ENCODE assay signal across 11 cellular contexts in the genomic region with DNA sequence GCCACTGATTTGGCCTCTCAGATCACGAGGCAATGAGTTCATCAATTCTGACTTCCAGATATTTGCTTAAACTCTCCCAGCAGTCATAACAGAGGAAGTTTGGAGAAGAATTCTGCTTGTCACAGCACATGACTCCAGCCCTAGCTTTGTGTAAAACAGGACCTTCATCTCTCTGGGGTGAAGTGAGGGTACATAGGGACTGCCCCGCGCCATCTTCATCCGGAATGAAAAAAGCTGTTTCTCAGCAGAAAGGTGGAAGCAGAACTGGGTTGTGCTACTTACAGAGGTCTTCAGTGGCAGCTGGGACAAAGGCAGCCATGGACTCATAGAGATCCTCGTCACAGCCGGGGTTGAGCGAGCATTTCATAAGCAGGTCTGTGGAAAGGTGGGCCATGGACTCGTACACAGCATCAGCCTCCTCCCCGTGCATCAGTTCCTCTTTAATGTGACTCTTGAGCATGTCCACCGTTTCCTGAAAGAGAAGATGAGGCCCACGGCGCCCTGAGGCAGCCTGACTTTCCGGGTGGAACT. TPM values are rescaled to one million over a fixed set of nuclear protein-coding genes. Genes with fewer than 3 reads are reported as not detected.
A peak's percentile ranks its signal among the peaks of the same experiment; 100 is the strongest.
DNase-seq lines count a peak whose midpoint lies in the region; ATAC-seq and TF ChIP-seq lines count a peak whose summit lies in the region.
"Had no signal": no experiment of that assay in that cellular context is flagged by ENCODE, and none has a peak within 500 bp of the region (broad histone marks: within the 10 kb centered on the region; RNA-seq: fewer than 3 reads in every experiment).

No MANE protein-coding gene starts in this region.

- no peak for TF ChIP-seq POLR2A in adrenal gland (IDR thresholded peaks at IDR 0.05)
- TF ChIP-seq POLR2A in suprapubic skin (IDR thresholded peaks at IDR 0.05): no peak

- ATAC-seq in GM21576 (IDR thresholded peaks at IDR 0.05; ENCODE audit: unreplicated experiment) (peak; percentile 43), memory B cell (ENCODE audit: low read depth) (peak; percentile 83), GM19467 (IDR thresholded peaks at IDR 0.05; ENCODE audit: unreplicated experiment) (no peak)
- no peak for ATAC-seq in activated T-helper 17 cell treated with anti-CD3 and anti-CD28 coated beads, Interleukin-2, amount 50 U/mL, for 72 hours (replicated peaks)

- no peaks in the 10 kb centered on the region for H3K9me3 ChIP-seq in BLaER1
- H3K9me3 ChIP-seq in adrenal gland (replicated peaks in 1 of 3): no peaks in the 10 kb centered on the region
- H3K9me3 ChIP-seq in suprapubic skin: no peaks in the 10 kb centered on the region

- peak overlapping the region; percentile 98 for H3K27ac Mint-ChIP-seq in memory B cell
- H3K27ac Mint-ChIP-seq in activated T-helper 17 cell treated with anti-CD3 and anti-CD28 coated beads, Interleukin-2, amount 50 U/mL, for 72 hours: no peak overlapping the region
- H3K27ac Mint-ChIP-seq: activated T-helper 2 cell treated with anti-CD3 and anti-CD28 coated beads, Interferon-gamma antibody, Interleukin-2, Interleukin-4, amounts not matched to agents 10 μg/mL and 5 μg/mL and 100 μg/mL, durations not matched to agents 14 hours and 24 hours and 36 hours had no signal

- DNase-seq in adrenal gland (peak in 5 of 7 donors; percentile 20 to 59 (median 48)), memory B cell (ENCODE audit: low spot score in 2 of 2) (peak; percentile 49 to 55), suprapubic skin (ENCODE audit: low spot score in 2 of 2) (no peak)
- DNase-seq in activated effector memory CD4-positive, alpha-beta T cell treated with anti-CD3 and anti-CD28 coated beads, Interleukin-2, amount 50 U/mL, for 16 hours: no peak
- DNase-seq: NCI-H187 treated with DMSO at 0.1 percent for 48 hours had no signal

- H3K4me3 Mint-ChIP-seq in memory B cell: peak overlapping the region; percentile 63
- no peak overlapping the region for H3K4me3 Mint-ChIP-seq in activated T-helper 17 cell treated with anti-CD3 and anti-CD28 coated beads, Interleukin-2, amount 50 U/mL, for 72 hours

- H3K27ac ChIP-seq in BLaER1 (peak overlapping the region; percentile 42), adrenal gland (peak overlapping the region in 2 of 5 donors; percentile 28 to 67), suprapubic skin (no peak overlapping the region)
- H3K27ac ChIP-seq: cardiac muscle cell had no signal

- peak overlapping the region; percentile 85 for H3K4me2 ChIP-seq in BLaER1

- 0 out of 2 replicates have a peak overlapping the region, but pooled peaks have one; percentile 17 for H3K9ac ChIP-seq in BLaER1

- H3K4me1 ChIP-seq in BLaER1: peaks cover 94% of the 10 kb centered on the region
- no peaks in the 10 kb centered on the region for H3K4me1 ChIP-seq in adrenal gland (replicated peaks in 1 of 2)
- H3K4me1 ChIP-seq in suprapubic skin: no peaks in the 10 kb centered on the region

- no peak for TF ChIP-seq EP300 in suprapubic skin (IDR thresholded peaks at IDR 0.05)

- no peaks in the 10 kb centered on the region for H3K9me3 Mint-ChIP-seq in memory B cell
- no peaks in the 10 kb centered on the region for H3K9me3 Mint-ChIP-seq in activated T-helper 17 cell treated with anti-CD3 and anti-CD28 coated beads, Interleukin-2, amount 50 U/mL, for 72 hours
- H3K9me3 Mint-ChIP-seq: activated T-helper 2 cell treated with anti-CD3 and anti-CD28 coated beads, Interferon-gamma antibody, Interleukin-2, Interleukin-4, amounts not matched to agents 10 μg/mL and 5 μg/mL and 100 μg/mL, durations not matched to agents 14 hours and 24 hours and 36 hours had no signal

- H3K36me3 ChIP-seq in BLaER1 (peaks cover 98% of the 10 kb centered on the region), adrenal gland (replicated peaks in 1 of 2) (no peaks in the 10 kb centered on the region), suprapubic skin (no peaks in the 10 kb centered on the region)
- H3K36me3 ChIP-seq: cardiac muscle cell had no signal

- peaks cover 96% of the 10 kb centered on the region for H4K20me1 ChIP-seq in BLaER1

- WGBS in adrenal gland, 4 donors: 77 to 84% (median 82%) methylated on average over 10 to 13 of the region's 13 CpGs
- WGBS in suprapubic skin: 71% methylated on average over 11 of the region's 13 CpGs

- intact Hi-C loops in adrenal gland (cut with DNase I): loop anchor here in 1 of 2 donors (10.0 kb wide), 1 partner anchor 180 kb away; no protein-coding TSS in a partner anchor

- H3K4me3 ChIP-seq in BLaER1: no peak overlapping the region
- no peak overlapping the region for H3K4me3 ChIP-seq in adrenal gland
- H3K4me3 ChIP-seq in suprapubic skin: no peak overlapping the region
- H3K4me3 ChIP-seq: cardiac muscle cell had no signal

- peaks cover 23% of the 10 kb centered on the region for H3K36me3 Mint-ChIP-seq in memory B cell
- peaks cover 5% of the 10 kb centered on the region for H3K36me3 Mint-ChIP-seq in activated T-helper 17 cell treated with anti-CD3 and anti-CD28 coated beads, Interleukin-2, amount 50 U/mL, for 72 hours (ENCODE audit: low read depth)

- TF ChIP-seq CTCF in adrenal gland (IDR thresholded peaks at IDR 0.05): no peak
- TF ChIP-seq CTCF in suprapubic skin (IDR thresholded peaks at IDR 0.05): no peak

- H3K4me1 Mint-ChIP-seq in memory B cell: peaks cover 33% of the 10 kb centered on the region
- H3K4me1 Mint-ChIP-seq in activated T-helper 17 cell treated with anti-CD3 and anti-CD28 coated beads, Interleukin-2, amount 50 U/mL, for 72 hours: peaks cover 19% of the 10 kb centered on the region

- no peaks in the 10 kb centered on the region for H3K27me3 Mint-ChIP-seq in memory B cell
- no peaks in the 10 kb centered on the region for H3K27me3 Mint-ChIP-seq in activated T-helper 17 cell treated with anti-CD3 and anti-CD28 coated beads, Interleukin-2, amount 50 U/mL, for 72 hours

- H3K27me3 ChIP-seq in BLaER1 (no peaks in the 10 kb centered on the region), adrenal gland (no peaks in the 10 kb centered on the region), suprapubic skin (no peaks in the 10 kb centered on the region)
- H3K27me3 ChIP-seq: cardiac muscle cell had no signal

RNA-seq across cellular contexts. Expression of gene TM9SF3, which starts 58.4 kb away (rescaled TPM):
- total RNA-seq in adrenal gland: 100 to 1,000 TPM in 5 of 8 donors, 10 to 100 TPM in 3; 51.2 to 133 (median 116) TPM
- polyA plus RNA-seq in adrenal gland: 100 to 1,000 TPM in 1 of 3 donors, 10 to 100 TPM in 2; 19.9 to 125 (median 24.0) TPM
- 100 to 1,000 TPM in 1 of 2 donors, 10 to 100 TPM in 1; 80.3 to 101 TPM for total RNA-seq in activated T-helper 17 cell treated with anti-CD3 and anti-CD28 coated beads, Interleukin-2, amount 50 U/mL, for 72 hours
- total RNA-seq in suprapubic skin: 10 to 100 TPM; 52.6 to 65.3 (median 55.6) TPM

Comparison
In these comparisons a context has a peak if more than half of its experiments do, and no peak if none do; other contexts are left out.
1. ATAC-seq: peak in GM21576 (single experiment) and memory B cell (single experiment); none in GM19467 (single experiment) and activated T-helper 17 cell treated with anti-CD3 and anti-CD28 coated beads, Interleukin-2, amount 50 U/mL, for 72 hours (single experiment).
2. DNase-seq: peak in adrenal gland (5 of 7) and memory B cell (2 of 2); none in activated effector memory CD4-positive, alpha-beta T cell treated with anti-CD3 and anti-CD28 coated beads, Interleukin-2, amount 50 U/mL, for 16 hours (single experiment) and suprapubic skin (0 of 2).